ENCODE assay signal across 24 cellular contexts in the genomic region with DNA sequence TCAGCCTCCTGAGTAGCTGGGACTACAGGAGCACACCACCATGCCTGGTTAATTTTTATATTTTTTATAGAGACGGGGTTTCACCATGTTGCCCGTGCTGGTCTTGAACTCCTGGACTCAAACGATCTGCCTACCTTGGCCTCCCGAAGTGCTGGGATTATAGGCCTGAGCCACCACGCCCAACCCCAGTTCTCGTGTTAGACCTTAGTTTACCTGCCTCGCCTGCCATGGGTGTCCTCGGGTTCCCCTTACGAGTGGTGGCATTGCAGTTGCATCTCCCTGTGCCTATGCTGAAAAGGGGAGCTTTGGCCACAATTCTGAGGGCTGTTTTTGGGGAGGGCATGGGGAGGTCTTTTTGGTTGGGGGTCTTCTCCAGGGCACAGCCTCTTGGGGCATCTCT.
"Had no signal": no experiment of that assay in that cellular context is flagged by ENCODE, and none has a peak within 500 bp of the region (broad histone marks: within the 10 kb centered on the region; RNA-seq: fewer than 3 reads in every experiment).

No MANE protein-coding gene starts in this region.

- H3K9me3 Mint-ChIP-seq: activated CD4-positive, alpha-beta memory T cell treated with anti-CD3 and anti-CD28 coated beads for 36 hours; activated CD4-positive, alpha-beta T cell treated with anti-CD3 and anti-CD28 coated beads, Interleukin-2, amount 10 ng/mL, durations not matched to agents 7 days and 5 days; activated naive CD4-positive, alpha-beta T cell treated with anti-CD3 and anti-CD28 coated beads, Interleukin-2, amount 50 U/mL, for 72 hours; activated naive CD8-positive, alpha-beta T cell treated with anti-CD3 and anti-CD28 coated beads, Interleukin-2, amount 50 U/mL, for 24 hours; activated T-helper 1 cell treated with anti-CD3 and anti-CD28 coated beads, Interleukin-12 subunit alpha, Interleukin-12 subunit beta, Interleukin-2, Interleukin-4 antibody, amounts not matched to agents 30 ng/mL and 10 ng/mL and 1 ng/mL, durations not matched to agents 14 hours and 24 hours and 36 hours; IgD-negative memory B cell had no signal

- H3K36me3 Mint-ChIP-seq: IgD-negative memory B cell had no signal

- ATAC-seq: activated naive CD4-positive, alpha-beta T cell treated with anti-CD3 and anti-CD28 coated beads, Interleukin-2, amount 50 U/mL, for 72 hours; activated naive CD8-positive, alpha-beta T cell treated with anti-CD3 and anti-CD28 coated beads, Interleukin-2, amount 50 U/mL, for 24 hours; body of pancreas had no signal

- H3K27ac Mint-ChIP-seq: activated CD4-positive, alpha-beta memory T cell treated with anti-CD3 and anti-CD28 coated beads for 36 hours; activated naive CD8-positive, alpha-beta T cell treated with anti-CD3 and anti-CD28 coated beads, Interleukin-2, amount 50 U/mL, for 24 hours; activated T-helper 1 cell treated with anti-CD3 and anti-CD28 coated beads, Interleukin-12 subunit alpha, Interleukin-12 subunit beta, Interleukin-2, Interleukin-4 antibody, amounts not matched to agents 30 ng/mL and 10 ng/mL and 1 ng/mL, durations not matched to agents 14 hours and 24 hours and 36 hours had no signal

- H3K27me3 ChIP-seq: ascending aorta, body of pancreas had no signal

- H3K27ac ChIP-seq: ascending aorta had no signal

- H3K9me3 ChIP-seq: ascending aorta, body of pancreas had no signal

- H3K4me1 ChIP-seq: ascending aorta had no signal

- H3K4me3 ChIP-seq: ascending aorta, body of pancreas had no signal

- DNase-seq: activated CD4-positive, alpha-beta memory T cell treated with anti-CD3 and anti-CD28 coated beads for 36 hours; activated CD4-positive, alpha-beta T cell treated with anti-CD3 and anti-CD28 coated beads, Interleukin-2, amount 10 ng/mL, durations not matched to agents 7 days and 5 days; activated CD4-positive, CD25-positive, alpha-beta regulatory T cell; activated CD8-positive, alpha-beta memory T cell treated with anti-CD3 and anti-CD28 coated beads for 24 hours; activated naive CD4-positive, alpha-beta T cell treated with Interleukin-2 at 50 U/mL for 16 hours; activated naive CD8-positive, alpha-beta T cell treated with anti-CD3 and anti-CD28 coated beads, Interleukin-2, amount 50 U/mL, for 24 hours; amniotic stem cell; body of pancreas; KG1; NCI-H1092; NCI-H2029; NCI-H2107; NCI-H2171 treated with DMSO at 0.1 percent for 48 hours; NCI-H226; NCI-H510A; NCI-H526 treated with DMSO at 0.1 percent for 48 hours; NCI-H82; SIG-M5; T-helper 2 cell; T1000 had no signal

- H3K4me3 Mint-ChIP-seq: activated CD4-positive, alpha-beta memory T cell treated with anti-CD3 and anti-CD28 coated beads for 36 hours; activated CD4-positive, alpha-beta T cell treated with anti-CD3 and anti-CD28 coated beads, Interleukin-2, amount 10 ng/mL, durations not matched to agents 7 days and 5 days; activated naive CD8-positive, alpha-beta T cell treated with anti-CD3 and anti-CD28 coated beads, Interleukin-2, amount 50 U/mL, for 24 hours; activated T-helper 1 cell treated with anti-CD3 and anti-CD28 coated beads, Interleukin-12 subunit alpha, Interleukin-12 subunit beta, Interleukin-2, Interleukin-4 antibody, amounts not matched to agents 30 ng/mL and 10 ng/mL and 1 ng/mL, durations not matched to agents 14 hours and 24 hours and 36 hours; IgD-negative memory B cell had no signal

- H3K27me3 Mint-ChIP-seq: activated CD4-positive, alpha-beta memory T cell treated with anti-CD3 and anti-CD28 coated beads for 36 hours; activated CD4-positive, alpha-beta T cell treated with anti-CD3 and anti-CD28 coated beads, Interleukin-2, amount 10 ng/mL, durations not matched to agents 7 days and 5 days; activated naive CD8-positive, alpha-beta T cell treated with anti-CD3 and anti-CD28 coated beads, Interleukin-2, amount 50 U/mL, for 24 hours; IgD-negative memory B cell had no signal
